In the genomic region with DNA sequence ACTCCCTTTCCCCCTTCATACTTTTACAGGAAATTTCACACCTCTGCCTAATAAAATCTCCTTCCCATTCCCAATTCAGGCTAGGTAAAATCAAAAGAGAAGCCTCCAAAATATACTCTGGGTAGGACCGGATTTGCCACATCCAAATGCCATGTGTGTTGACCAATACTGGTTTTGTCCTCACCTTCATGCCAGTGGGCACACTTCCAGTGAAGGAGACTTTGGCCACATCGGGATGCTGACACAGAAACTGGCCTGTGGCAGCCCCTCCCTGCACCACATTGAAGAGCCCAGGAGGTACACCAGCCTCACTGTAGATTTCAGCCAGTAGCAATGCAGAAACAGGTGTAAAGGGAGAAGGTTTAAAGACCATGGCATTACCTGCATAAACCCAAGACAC, we compare ENCODE assay signal across 21 cellular contexts. TPM values are rescaled to one million over a fixed set of nuclear protein-coding genes. Genes with fewer than 3 reads are reported as not detected.
A peak's percentile ranks its signal among the peaks of the same experiment; 100 is the strongest.
DNase-seq lines count a peak whose midpoint lies in the region; ATAC-seq, FAIRE-seq and TF ChIP-seq lines count a peak whose summit lies in the region.
"Had no signal": no experiment of that assay in that cellular context is flagged by ENCODE, and none has a peak within 500 bp of the region (broad histone marks: within the 10 kb centered on the region; RNA-seq: fewer than 3 reads in every experiment).

No MANE protein-coding gene starts in this region.

- H3K27ac ChIP-seq in CD4-positive, CD25-positive, alpha-beta regulatory T cell (ENCODE audit: insufficient read depth, low read length, poor library complexity, severe bottlenecking), result no peak overlapping the region
- H3K27ac ChIP-seq in CD8-positive, alpha-beta T cell (ENCODE audit: low read depth, low read length), result no peak overlapping the region
- no peak overlapping the region for H3K27ac ChIP-seq in GM12878 (ENCODE audit: control insufficient read depth, insufficient read depth)
- no peak overlapping the region for H3K27ac ChIP-seq in effector memory CD4-positive, alpha-beta T cell (ENCODE audit: insufficient read depth, low read length, poor library complexity, severe bottlenecking)
- H3K27ac ChIP-seq: BLaER1, HL-60, SJCRH30 had no signal

- in situ Hi-C loops in GM12878 (cut with MboI), result no loop called here

- H3K4me1 Mint-ChIP-seq in CD4-positive, CD25-positive, alpha-beta regulatory T cell, result peaks cover 33 to 53% (median 35%) of the 10 kb centered on the region in 4 donors
- H3K4me1 Mint-ChIP-seq in CD8-positive, alpha-beta T cell (ENCODE audit: low read depth), result peaks cover 28% of the 10 kb centered on the region
- H3K4me1 Mint-ChIP-seq in stimulated activated effector memory CD8-positive, alpha-beta T cell treated with anti-CD3 and anti-CD28 coated beads, Interleukin-12 subunit alpha, Interleukin-12 subunit beta, amount 100 ng/mL, for 72 hours, result peaks cover 28% of the 10 kb centered on the region
- H3K4me1 Mint-ChIP-seq: H9 had no signal

- H3K9ac ChIP-seq in GM12878 (ENCODE audit: control insufficient read depth, insufficient read depth, low read length), result no peak overlapping the region
- H3K9ac ChIP-seq: BLaER1 had no signal

- no peaks in the 10 kb centered on the region for H3K27me3 ChIP-seq in CD4-positive, CD25-positive, alpha-beta regulatory T cell (ENCODE audit: control insufficient read depth, insufficient read depth, low read length)
- H3K27me3 ChIP-seq in CD8-positive, alpha-beta T cell (ENCODE audit: insufficient read depth, low read length), result no peaks in the 10 kb centered on the region
- H3K27me3 ChIP-seq in GM12878 (replicated peaks in 1 of 2; ENCODE audit: control insufficient read depth in 2 of 2, insufficient read depth in 2 of 2, low read length in 1 of 2), result no peaks in the 10 kb centered on the region
- H3K27me3 ChIP-seq in effector memory CD4-positive, alpha-beta T cell (replicated peaks; ENCODE audit: control insufficient read depth, insufficient read depth, low read length, poor library complexity, severe bottlenecking), result no peaks in the 10 kb centered on the region
- H3K27me3 ChIP-seq: BLaER1, MG63, SJCRH30 had no signal

- H3K27me3 Mint-ChIP-seq in CD4-positive, CD25-positive, alpha-beta regulatory T cell, result no peaks in the 10 kb centered on the region
- H3K27me3 Mint-ChIP-seq in CD8-positive, alpha-beta T cell (ENCODE audit: low read depth), result no peaks in the 10 kb centered on the region
- H3K27me3 Mint-ChIP-seq: IgD-negative memory B cell had no signal

- FAIRE-seq in GM12878 (lab: Jason Lieb, UNC), result no peak

- peaks cover 71% of the 10 kb centered on the region for H3K36me3 ChIP-seq in CD4-positive, CD25-positive, alpha-beta regulatory T cell (ENCODE audit: control insufficient read depth, insufficient read depth, low read length)
- H3K36me3 ChIP-seq in CD8-positive, alpha-beta T cell (ENCODE audit: insufficient read depth, low read length), result peaks cover 21% of the 10 kb centered on the region
- H3K36me3 ChIP-seq in GM12878 (ENCODE audit: control insufficient read depth in 2 of 2, insufficient read depth in 2 of 2, low read length in 1 of 2), result peaks cover 0 to 28% of the 10 kb centered on the region in 2 experiments
- peaks cover 53% of the 10 kb centered on the region for H3K36me3 ChIP-seq in effector memory CD4-positive, alpha-beta T cell (ENCODE audit: control insufficient read depth, insufficient read depth, low read length)

- TF ChIP-seq RAD21 in GM12878 (IDR thresholded peaks at IDR 0.05; ENCODE audit: insufficient read depth, low read depth, low read length), result no peak

- BruUV-seq in GM12878 (replicated peaks; lab: Mats Ljungman, UMichigan), result TSS peak; percentile 10

- TF ChIP-seq CTCF in CD8-positive, alpha-beta T cell (IDR thresholded peaks at IDR 0.05), result no peak
- no peak for TF ChIP-seq CTCF in GM12878 (IDR thresholded peaks at IDR 0.05 in 2 of 3, conservative IDR thresholded peaks at IDR 0.05 in 1 of 3; ENCODE audit: control insufficient read depth in 2 of 3, extremely low read depth in 1 of 3, insufficient read depth in 1 of 3, low read depth in 3 of 3, low read length in 3 of 3)

- no peak for DNase-seq in CD4-positive, CD25-positive, alpha-beta regulatory T cell
- DNase-seq in CD8-positive, alpha-beta T cell, result no peak
- DNase-seq in GM12878 (ENCODE audit: low read depth, low spot score) (no peak), NOMO-1 (lab: John Stamatoyannopoulos, UW; ENCODE audit: unreplicated experiment in 2 of 2) (no peak)
- DNase-seq in stimulated activated effector memory CD8-positive, alpha-beta T cell treated with anti-CD3 and anti-CD28 coated beads, Interleukin-12 subunit alpha, Interleukin-12 subunit beta, amount 100 ng/mL, for 72 hours (ENCODE audit: low spot score in 2 of 2), result no peak
- DNase-seq in activated CD4-positive, alpha-beta T cell treated with anti-CD3 and anti-CD28 coated beads for 4 hours, result no peak
- DNase-seq in effector memory CD4-positive, alpha-beta T cell, result no peak
- DNase-seq: COR-L47, GDM1, H9, Karpas-422, MG63, NCI-H1048, NCI-H1436, NCI-H1930, NCI-H526, SJCRH30 had no signal

- H3K4me1 ChIP-seq in CD4-positive, CD25-positive, alpha-beta regulatory T cell (ENCODE audit: control insufficient read depth, insufficient read depth, low read length, poor library complexity, severe bottlenecking), result peaks cover 11% of the 10 kb centered on the region
- H3K4me1 ChIP-seq in CD8-positive, alpha-beta T cell (ENCODE audit: insufficient read depth, low read length), result peaks cover 19% of the 10 kb centered on the region
- no peaks in the 10 kb centered on the region for H3K4me1 ChIP-seq in GM12878 (ENCODE audit: control insufficient read depth, insufficient read depth, low read length)
- no peaks in the 10 kb centered on the region for H3K4me1 ChIP-seq in effector memory CD4-positive, alpha-beta T cell (ENCODE audit: control insufficient read depth, insufficient read depth, low read length, poor library complexity, severe bottlenecking)
- H3K4me1 ChIP-seq: SJCRH30 had no signal

- TF ChIP-seq EP300 in GM12878 (IDR thresholded peaks at IDR 0.05; ENCODE audit: borderline replicate concordance in 1 of 2, control insufficient read depth in 1 of 2, low read depth in 2 of 2, low read length in 2 of 2), result no peak

- CTCF ChIA-PET in CD8-positive, alpha-beta T cell (lab: Charles Lee), result no interaction called here
- CTCF ChIA-PET in GM12878 (lab: Yijun Ruan, JAX), result no interaction called here

- H3K4me3 Mint-ChIP-seq in CD4-positive, CD25-positive, alpha-beta regulatory T cell, result peak overlapping the region in 1 of 4 donors; percentile 17
- no peak overlapping the region for H3K4me3 Mint-ChIP-seq in CD8-positive, alpha-beta T cell
- no peak overlapping the region for H3K4me3 Mint-ChIP-seq in stimulated activated effector memory CD8-positive, alpha-beta T cell treated with anti-CD3 and anti-CD28 coated beads, Interleukin-12 subunit alpha, Interleukin-12 subunit beta, amount 100 ng/mL, for 72 hours
- H3K4me3 Mint-ChIP-seq: H9, IgD-negative memory B cell had no signal

- 94% methylated on average over 2 of the region's 2 CpGs for WGBS in GM12878 (ENCODE audit: insufficient coverage, insufficient replicate concordance, low lambda C conversion rate, missing lambda C conversion rate)

- no peak for TF ChIP-seq POLR2A in GM12878 (IDR thresholded peaks at IDR 0.05; ENCODE audit: low read depth, low read length)

- RAD21 ChIA-PET in GM12878 (lab: Charles Lee; ENCODE audit: unreplicated experiment), result no interaction called here

- POLR2A ChIA-PET in CD8-positive, alpha-beta T cell (lab: Charles Lee), result no interaction called here
- POLR2A ChIA-PET in GM12878 (lab: Charles Lee), result no interaction called here

- peaks cover 5% of the 10 kb centered on the region for H3K79me2 ChIP-seq in GM12878 (ENCODE audit: control insufficient read depth, insufficient read depth, low read length)

- peaks cover 65% of the 10 kb centered on the region for H3K36me3 Mint-ChIP-seq in CD4-positive, CD25-positive, alpha-beta regulatory T cell
- peaks cover 83% of the 10 kb centered on the region for H3K36me3 Mint-ChIP-seq in CD8-positive, alpha-beta T cell
- H3K36me3 Mint-ChIP-seq in stimulated activated effector memory CD8-positive, alpha-beta T cell treated with anti-CD3 and anti-CD28 coated beads, Interleukin-12 subunit alpha, Interleukin-12 subunit beta, amount 100 ng/mL, for 72 hours, result peaks cover 82% of the 10 kb centered on the region

- H4K20me1 ChIP-seq in GM12878 (ENCODE audit: control insufficient read depth, insufficient read depth), result no peaks in the 10 kb centered on the region

- no peak overlapping the region for H3K4me3 ChIP-seq in CD4-positive, CD25-positive, alpha-beta regulatory T cell (ENCODE audit: low read depth, low read length)
- H3K4me3 ChIP-seq in CD8-positive, alpha-beta T cell (ENCODE audit: low read depth, low read length), result no peak overlapping the region
- H3K4me3 ChIP-seq in GM12878, result no peak overlapping the region
- H3K4me3 ChIP-seq in effector memory CD4-positive, alpha-beta T cell (ENCODE audit: insufficient read depth, low read depth, low read length, poor library complexity, severe bottlenecking), result no peak overlapping the region
- H3K4me3 ChIP-seq: BLaER1, MG63, SJCRH30 had no signal

- H3K9me3 ChIP-seq in CD4-positive, CD25-positive, alpha-beta regulatory T cell (ENCODE audit: control insufficient read depth in 2 of 2, low read length in 2 of 2), result no peaks in the 10 kb centered on the region
- H3K9me3 ChIP-seq in CD8-positive, alpha-beta T cell (ENCODE audit: low read length), result no peaks in the 10 kb centered on the region
- H3K9me3 ChIP-seq in GM12878 (replicated peaks; ENCODE audit: control insufficient read depth, insufficient read depth, low read length), result no peaks in the 10 kb centered on the region; the same call in 2 of the 3 replicates
- no peaks in the 10 kb centered on the region for H3K9me3 ChIP-seq in effector memory CD4-positive, alpha-beta T cell (ENCODE audit: control insufficient read depth, low read length)
- H3K9me3 ChIP-seq: BLaER1, SJCRH30 had no signal

- H2AFZ ChIP-seq in GM12878 (ENCODE audit: control insufficient read depth, low read depth, low read length), result no peak overlapping the region

- peak overlapping the region in 2 of 3 donors; percentile 68 to 69 for H3K27ac Mint-ChIP-seq in CD4-positive, CD25-positive, alpha-beta regulatory T cell
- H3K27ac Mint-ChIP-seq in CD8-positive, alpha-beta T cell, result peak overlapping the region; percentile 27
- H3K27ac Mint-ChIP-seq in stimulated activated effector memory CD8-positive, alpha-beta T cell treated with anti-CD3 and anti-CD28 coated beads, Interleukin-12 subunit alpha, Interleukin-12 subunit beta, amount 100 ng/mL, for 72 hours, result peak overlapping the region; percentile 61
- H3K27ac Mint-ChIP-seq: H9, IgD-negative memory B cell had no signal

- intact Hi-C loops in CD8-positive, alpha-beta T cell (cut with DNase I, micrococcal nuclease), result no loop called here
- intact Hi-C loops in GM12878 (cut with micrococcal nuclease; ENCODE audit: unreplicated experiment), result no loop called here

- no peak overlapping the region for H3K4me2 ChIP-seq in GM12878 (ENCODE audit: control insufficient read depth, insufficient read depth)
- H3K4me2 ChIP-seq: BLaER1 had no signal

- H3K9me3 Mint-ChIP-seq in CD4-positive, CD25-positive, alpha-beta regulatory T cell, result peaks cover 0 to 1% (median 0%) of the 10 kb centered on the region in 7 donors
- no peaks in the 10 kb centered on the region for H3K9me3 Mint-ChIP-seq in CD8-positive, alpha-beta T cell
- no peaks in the 10 kb centered on the region for H3K9me3 Mint-ChIP-seq in stimulated activated effector memory CD8-positive, alpha-beta T cell treated with anti-CD3 and anti-CD28 coated beads, Interleukin-12 subunit alpha, Interleukin-12 subunit beta, amount 100 ng/mL, for 72 hours
- H3K9me3 Mint-ChIP-seq: IgD-negative memory B cell had no signal

- no peak for ATAC-seq in CD4-positive, CD25-positive, alpha-beta regulatory T cell (ENCODE audit: low read depth in 2 of 2)
- ATAC-seq in CD8-positive, alpha-beta T cell, result no peak
- ATAC-seq in GM12878, result no peak
- no peak for ATAC-seq in stimulated activated effector memory CD8-positive, alpha-beta T cell treated with anti-CD3 and anti-CD28 coated beads, Interleukin-12 subunit alpha, Interleukin-12 subunit beta, amount 100 ng/mL, for 72 hours
- ATAC-seq: Panc1 had no signal

- SMC1A ChIA-PET in GM12878 (lab: Charles Lee; ENCODE audit: uncharacterized antibody, unreplicated experiment), result no interaction called here

RNA-seq across cellular contexts. Expression of gene ALDH9A1, which starts 18.1 kb away (rescaled TPM):
- total RNA-seq in CD4-positive, CD25-positive, alpha-beta regulatory T cell, result 32.1 TPM
- polyA plus RNA-seq in CD4-positive, CD25-positive, alpha-beta regulatory T cell, result 100 to 1,000 TPM in 3 of 4 donors, 10 to 100 TPM in 1; 97.0 to 124 (median 117) TPM
- total RNA-seq in CD8-positive, alpha-beta T cell, result 10 to 100 TPM; 18.7 to 22.0 TPM
- 14.6 and 21.1 TPM in 2 replicates for total RNA-seq in GM12878 (2013; cell fraction: nucleolus; rRNA removed)
- total RNA-seq in GM12878 (2014; rRNA removed) (28.7 and 34.5 TPM in 2 replicates), GM12878 (2014; rRNA removed; fragmentation: Illumina TruSeq; extraction: Trizol) (30.6 and 30.9 TPM in 2 replicates), GM12878 (2021) (34.4 and 37.0 TPM in 2 replicates)
- polyA plus RNA-seq in GM12878 (2011; ENCODE audit: low read depth), result 22.9 TPM
- polyA plus RNA-seq in GM12878 (2011; rRNA removed) (106 and 128 TPM in 2 replicates), GM12878 (2014; fragmentation: Illumina TruSeq; extraction: Trizol) (37.2 and 42.2 TPM in 2 replicates), GM12878 (2014; fragmentation: Nextera tagmentation; extraction: Ambion mirVana) (10 to 100 TPM; 25.7 to 35.6 TPM), GM12878 (2014; rRNA removed) (22.7 and 26.7 TPM in 2 replicates), GM12878 (2016; fragmentation: Nextera tagmentation; extraction: Ambion mirVana) (10 to 100 TPM; 49.1 to 51.5 TPM)
- 36.1 and 36.4 TPM in 2 replicates for polyA plus RNA-seq in GM12878 (2011; cell fraction: cytosol; rRNA removed)
- 37.3 and 42.6 TPM in 2 replicates for polyA plus RNA-seq in GM12878 (2011; cell fraction: nucleus; rRNA removed)
- 24.0 and 33.1 TPM in 2 replicates for polyA plus RNA-seq in GM12878 (2012)
- polyA minus RNA-seq in GM12878 (2011; rRNA and poly(A)+ RNA removed), result 47.6 and 80.2 TPM in 2 replicates
- polyA minus RNA-seq in GM12878 (2011; cell fraction: cytosol; rRNA and poly(A)+ RNA removed), result 21.8 and 35.5 TPM in 2 replicates
- polyA minus RNA-seq in GM12878 (2011; cell fraction: nucleus; rRNA and poly(A)+ RNA removed), result 13.7 and 23.9 TPM in 2 replicates

RNA-seq across cellular contexts. Expression of gene MGST3, which starts 49.3 kb away (rescaled TPM):
- total RNA-seq in CD4-positive, CD25-positive, alpha-beta regulatory T cell, result 37.1 TPM
- 100 to 1,000 TPM; 133 to 190 (median 149) TPM for polyA plus RNA-seq in CD4-positive, CD25-positive, alpha-beta regulatory T cell
- total RNA-seq in CD8-positive, alpha-beta T cell, result 10 to 100 TPM; 13.8 to 16.6 TPM
- total RNA-seq in GM12878 (2013; cell fraction: nucleolus; rRNA removed), result 25.0 and 25.3 TPM in 2 replicates
- total RNA-seq in GM12878 (2014; rRNA removed), result 55.3 and 63.2 TPM in 2 replicates
- total RNA-seq in GM12878 (2014; rRNA removed; fragmentation: Illumina TruSeq; extraction: Trizol), result 38.0 and 44.9 TPM in 2 replicates
- total RNA-seq in GM12878 (2021), result 37.3 and 41.4 TPM in 2 replicates
- 84.8 TPM for polyA plus RNA-seq in GM12878 (2011; ENCODE audit: low read depth)
- 58.9 and 64.9 TPM in 2 replicates for polyA plus RNA-seq in GM12878 (2011; rRNA removed)
- 68.7 and 81.4 TPM in 2 replicates for polyA plus RNA-seq in GM12878 (2011; cell fraction: cytosol; rRNA removed)
- polyA plus RNA-seq in GM12878 (2011; cell fraction: nucleus; rRNA removed), result 52.0 and 106 TPM in 2 replicates
- 60.0 and 63.1 TPM in 2 replicates for polyA plus RNA-seq in GM12878 (2012)
- 41.0 and 45.6 TPM in 2 replicates for polyA plus RNA-seq in GM12878 (2014; fragmentation: Illumina TruSeq; extraction: Trizol)
- 100 to 1,000 TPM; 137 to 145 TPM for polyA plus RNA-seq in GM12878 (2014; fragmentation: Nextera tagmentation; extraction: Ambion mirVana)
- polyA plus RNA-seq in GM12878 (2014; rRNA removed), result 60.3 and 72.6 TPM in 2 replicates
- 100 to 1,000 TPM; 105 to 120 TPM for polyA plus RNA-seq in GM12878 (2016; fragmentation: Nextera tagmentation; extraction: Ambion mirVana)
- 21.4 and 31.2 TPM in 2 replicates for polyA minus RNA-seq in GM12878 (2011; rRNA and poly(A)+ RNA removed)
- 15.9 and 19.5 TPM in 2 replicates for polyA minus RNA-seq in GM12878 (2011; cell fraction: cytosol; rRNA and poly(A)+ RNA removed)
- polyA minus RNA-seq in GM12878 (2011; cell fraction: nucleus; rRNA and poly(A)+ RNA removed), result 10.3 and 16.4 TPM in 2 replicates
